Comparison of ENCODE assay signal across 8 cellular contexts in the genomic region with DNA sequence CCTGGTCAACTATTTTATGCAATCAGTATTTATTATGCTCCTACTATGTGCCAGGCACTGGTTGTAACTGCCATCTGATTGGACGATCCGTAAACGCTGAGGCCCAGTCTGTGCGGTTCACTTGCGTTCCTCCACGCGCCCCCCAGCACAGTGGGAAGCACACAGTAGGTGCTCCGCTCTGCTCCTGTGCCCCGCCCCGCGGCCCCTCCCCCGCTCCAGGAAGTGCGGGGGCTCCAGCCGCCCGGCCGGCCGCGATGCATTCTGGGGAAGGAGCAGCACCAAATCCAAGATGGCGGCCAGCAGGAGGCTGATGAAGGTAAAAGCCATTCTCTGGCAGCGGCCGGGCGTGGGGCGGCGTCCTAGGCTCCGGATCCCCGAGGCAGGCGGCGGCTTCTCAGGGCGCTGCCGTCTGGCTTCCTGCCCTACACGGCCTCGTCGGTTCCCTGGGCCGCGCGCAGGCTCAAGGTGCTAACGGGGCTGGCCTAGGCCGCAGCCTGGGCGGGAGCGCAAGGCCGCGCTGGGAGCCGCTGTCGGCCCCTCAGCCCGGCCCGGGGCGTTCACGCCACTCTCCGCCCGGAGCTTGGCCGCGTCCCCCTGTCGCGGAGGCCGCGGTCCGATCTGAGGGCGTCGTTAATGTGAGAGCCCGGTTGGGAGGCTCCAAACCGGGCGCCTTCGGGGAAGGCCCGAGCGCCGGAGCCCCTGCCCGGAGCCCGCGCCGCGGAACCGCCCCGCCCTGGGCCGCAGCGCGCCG. TPM values are rescaled to one million over a fixed set of nuclear protein-coding genes. Genes with fewer than 3 reads are reported as not detected.
DNase-seq lines count a peak whose midpoint lies in the region; ATAC-seq and TF ChIP-seq lines count a peak whose summit lies in the region.

A gene (plus strand): TSS at position 259 of the 751 bp plus-strand sequence. CDS start 31 bp downstream, at position 290.

- peak within 1 kb of the TSS; percentile 89 for H3K4me3 ChIP-seq in GM12865 (ENCODE audit: low read depth, low read length)
- H3K4me3 ChIP-seq in duodenal mucosa (ENCODE audit: low read depth in 1 of 2, low read length in 2 of 2): peak within 1 kb of the TSS; percentile 80 to 97
- H3K4me3 ChIP-seq in right lobe of liver: peak within 1 kb of the TSS; percentile 97 to 99 (median 98)

- H3K9me3 Mint-ChIP-seq in activated CD8-positive, alpha-beta T cell treated with anti-CD3 and anti-CD28 coated beads for 36 hours: no peaks in the 10 kb centered on the region

- H3K36me3 ChIP-seq in duodenal mucosa (ENCODE audit: control insufficient read depth in 1 of 2, insufficient read depth in 2 of 2, low read length in 2 of 2) (peaks cover 0 to 3% of the 10 kb centered on the region in 2 donors), right lobe of liver (no peaks in the 10 kb centered on the region)

- peaks cover 36 to 39% of the 10 kb centered on the region in 2 donors for H3K4me1 ChIP-seq in duodenal mucosa (ENCODE audit: control insufficient read depth in 1 of 2, insufficient read depth in 2 of 2, low read length in 2 of 2)
- peaks cover 0 to 42% (median 19%) of the 10 kb centered on the region in 4 donors for H3K4me1 ChIP-seq in right lobe of liver

- peaks cover 20% of the 10 kb centered on the region for H3K36me3 Mint-ChIP-seq in activated CD8-positive, alpha-beta T cell treated with anti-CD3 and anti-CD28 coated beads for 36 hours (ENCODE audit: low read depth)

- ATAC-seq in HG03045 (IDR thresholded peaks at IDR 0.05; ENCODE audit: unreplicated experiment) (peak; percentile 72), right lobe of liver (peak; percentile 86 to 91 (median 89))
- peak; percentile 83 for ATAC-seq in activated CD8-positive, alpha-beta T cell treated with anti-CD3 and anti-CD28 coated beads for 36 hours

- H3K9ac ChIP-seq in duodenal mucosa (ENCODE audit: low read depth in 1 of 2, low read length in 2 of 2): peak within 1 kb of the TSS; percentile 52 to 92

- WGBS in right lobe of liver (ENCODE audit: insufficient coverage, low coverage, low lambda C conversion rate, missing lambda C conversion rate): 3% methylated on average over 8 of the region's 77 CpGs

- H3K27ac ChIP-seq in duodenal mucosa (ENCODE audit: low read depth, low read length) (peak within 1 kb of the TSS; percentile 84), right lobe of liver (peak within 1 kb of the TSS; percentile 88 to 98 (median 94))

- H3K27me3 ChIP-seq in duodenal mucosa (ENCODE audit: control insufficient read depth in 1 of 2, insufficient read depth in 2 of 2, low read length in 2 of 2) (no peaks in the 10 kb centered on the region), right lobe of liver (no peaks in the 10 kb centered on the region)

- DNase-seq in GM12865 (ENCODE audit: low read depth): peak; percentile 89
- DNase-seq in NCI-H82 (lab: John Stamatoyannopoulos, UW): peak; percentile 85
- DNase-seq in activated CD8-positive, alpha-beta T cell treated with anti-CD3 and anti-CD28 coated beads for 36 hours: peak; percentile 89
- DNase-seq in right lobe of liver: peak; percentile 88 to 89 (median 88)
- peak; percentile 86 for DNase-seq in stimulated activated CD4-positive, alpha-beta T cell treated with anti-CD3 and anti-CD28 coated beads, Interleukin-4, amount 100 ng/mL, for 1 hour
- no peak for DNase-seq in cortex of kidney (lab: John Stamatoyannopoulos, UW)

- H3K9me3 ChIP-seq in duodenal mucosa (ENCODE audit: control insufficient read depth in 1 of 2, low read length in 2 of 2) (no peaks in the 10 kb centered on the region), right lobe of liver (no peaks in the 10 kb centered on the region)

- TF ChIP-seq CTCF in GM12865 (IDR thresholded peaks at IDR 0.05; ENCODE audit: insufficient read depth, low read depth, low read length, missing control alignments) (no peak), right lobe of liver (IDR thresholded peaks at IDR 0.05) (no peak)
- TF ChIP-seq CTCF in activated CD8-positive, alpha-beta T cell treated with anti-CD3 and anti-CD28 coated beads for 36 hours (IDR thresholded peaks at IDR 0.05): no peak

- TF ChIP-seq POLR2A in right lobe of liver (IDR thresholded peaks at IDR 0.05): peak; percentile 69

- H3K27ac Mint-ChIP-seq in activated CD8-positive, alpha-beta T cell treated with anti-CD3 and anti-CD28 coated beads for 36 hours: peak within 1 kb of the TSS; percentile 95

- peak within 1 kb of the TSS; percentile 91 for H3K4me3 Mint-ChIP-seq in activated CD8-positive, alpha-beta T cell treated with anti-CD3 and anti-CD28 coated beads for 36 hours

- H3K4me1 Mint-ChIP-seq in activated CD8-positive, alpha-beta T cell treated with anti-CD3 and anti-CD28 coated beads for 36 hours (ENCODE audit: low read depth): peaks cover 40% of the 10 kb centered on the region

- POLR2A ChIA-PET in activated CD8-positive, alpha-beta T cell treated with anti-CD3 and anti-CD28 coated beads for 36 hours (lab: Charles Lee): interaction anchor here (0.5 to 2.9 kb wide), 9 partner anchors 12 to 383 kb away, joined by 3 to 13 read pairs (median 3); a partner anchor contains a TSS

- intact Hi-C loops in activated CD8-positive, alpha-beta T cell treated with anti-CD3 and anti-CD28 coated beads for 36 hours (cut with micrococcal nuclease): no loop called here
- intact Hi-C loops in right lobe of liver (cut with DNase I): no loop called here

- no peaks in the 10 kb centered on the region for H3K27me3 Mint-ChIP-seq in activated CD8-positive, alpha-beta T cell treated with anti-CD3 and anti-CD28 coated beads for 36 hours

- CTCF ChIA-PET in activated CD8-positive, alpha-beta T cell treated with anti-CD3 and anti-CD28 coated beads for 36 hours (lab: Charles Lee): interaction anchor here (1.3 to 2.3 kb wide), 3 partner anchors 11 to 79 kb away, joined by 5 to 11 read pairs (median 6); a partner anchor contains a TSS

RNA-seq across cellular contexts. Expression of the gene that starts here (rescaled TPM):
- total RNA-seq in activated CD8-positive, alpha-beta T cell treated with anti-CD3 and anti-CD28 coated beads for 36 hours: 10 to 100 TPM; 50.3 to 54.9 TPM
- 10 to 100 TPM; 16.8 to 34.4 (median 22.1) TPM for total RNA-seq in right lobe of liver
